In genomic region chr10:6920072-6921019, GRCh38 we compare ENCODE assay signal across 8 cellular contexts.
DNase-seq lines count a peak whose midpoint lies in the region; ATAC-seq and TF ChIP-seq lines count a peak whose summit lies in the region.

No MANE protein-coding gene starts in this region.

- H3T11ph ChIP-seq in H9 (ENCODE audit: low read length) = no peak overlapping the region

- H3K27ac Mint-ChIP-seq in H9 (no peak overlapping the region), activated B cell treated with CpG ODN at 0.5 μM for 24 hours (no peak overlapping the region)

- no peaks in the 10 kb centered on the region for H3K23me2 ChIP-seq in H9 (ENCODE audit: insufficient read length, low read depth, low read length, poor library complexity, severe bottlenecking)

- H3K4ac ChIP-seq in H9 (ENCODE audit: low read depth, low read length) = no peak overlapping the region

- H4K20me1 ChIP-seq in H9 (ENCODE audit: control insufficient read depth, insufficient read depth, insufficient read length) (no peaks in the 10 kb centered on the region), Loucy (ENCODE audit: insufficient read depth, low read length, poor library complexity, severe bottlenecking) (no peaks in the 10 kb centered on the region)

- H3K18ac ChIP-seq in H9 (ENCODE audit: insufficient read length, low read depth, low read length) = no peak overlapping the region

- no peaks in the 10 kb centered on the region for H3K9me3 ChIP-seq in H9 (ENCODE audit: control insufficient read depth, low read depth, low read length)
- H3K9me3 ChIP-seq in Loucy (ENCODE audit: insufficient read depth, low read depth, low read length) = no peaks in the 10 kb centered on the region
- H3K9me3 ChIP-seq in breast epithelium = no peaks in the 10 kb centered on the region

- H2BK12ac ChIP-seq in H9 (ENCODE audit: insufficient read length, low read depth, low read length) = no peak overlapping the region

- no peak overlapping the region for H2AK5ac ChIP-seq in H9 (ENCODE audit: insufficient read length, low read length)

- H3K9me3 Mint-ChIP-seq in H9 = 0 out of 5 replicates have a peak, but pooled peaks cover 0 to 2% of the 10 kb centered on the region in 2 experiments
- H3K9me3 Mint-ChIP-seq in activated B cell treated with CpG ODN at 0.5 μM for 24 hours = no peaks in the 10 kb centered on the region

- H2AFZ ChIP-seq in H9 (ENCODE audit: low read length) (no peak overlapping the region), Loucy (ENCODE audit: low read length) (peak overlapping the region; percentile 87)

- no peak overlapping the region for H3K27ac ChIP-seq in H9 (ENCODE audit: insufficient read length, low read depth, low read length)
- no peak overlapping the region for H3K27ac ChIP-seq in breast epithelium

- no peaks in the 10 kb centered on the region for H3K79me1 ChIP-seq in H9 (ENCODE audit: insufficient read depth, low read depth, low read length, poor library complexity, severe bottlenecking)

- no peaks in the 10 kb centered on the region for H3K9me2 ChIP-seq in Loucy (replicated peaks; ENCODE audit: low read depth, low read length)

- POLR2A ChIA-PET in activated B cell treated with CpG ODN at 0.5 μM for 24 hours (lab: Charles Lee) = interaction anchor here (0.6 kb wide), 1 partner anchor 283 kb away, joined by 3 read pairs; no protein-coding TSS in a partner anchor

- ATAC-seq in activated B cell treated with CpG ODN at 0.5 μM for 24 hours (ENCODE audit: low read depth) = peak; percentile 93
- ATAC-seq in left colon = peak; percentile 56

- peak; percentile 91 for TF ChIP-seq CTCF in GM12873 (IDR thresholded peaks at IDR 0.05; ENCODE audit: insufficient read depth, low read depth, low read length, missing control alignments)
- TF ChIP-seq CTCF in H9 (conservative IDR thresholded peaks at IDR 0.05) = peak; percentile 80
- peak; percentile 97 for TF ChIP-seq CTCF in Loucy (conservative IDR thresholded peaks at IDR 0.05; ENCODE audit: low read length)
- peak; percentile 33 for TF ChIP-seq CTCF in activated B cell treated with CpG ODN at 0.5 μM for 24 hours (IDR thresholded peaks at IDR 0.05)
- TF ChIP-seq CTCF in breast epithelium (IDR thresholded peaks at IDR 0.05) = peak in 2 of 3 donors; percentile 54 to 56

- H3K27me3 ChIP-seq in H9 (ENCODE audit: insufficient read depth, low read length) = no peaks in the 10 kb centered on the region
- H3K27me3 ChIP-seq in Loucy (ENCODE audit: insufficient read depth, low read length, poor library complexity, severe bottlenecking) = no peaks in the 10 kb centered on the region
- H3K27me3 ChIP-seq in breast epithelium = no peaks in the 10 kb centered on the region

- no peak overlapping the region for H2BK5ac ChIP-seq in H9 (ENCODE audit: insufficient read length, low read length)

- no peak overlapping the region for H3K23ac ChIP-seq in H9 (ENCODE audit: insufficient read length, low read depth, low read length)

- H3K36me3 Mint-ChIP-seq in H9 (ENCODE audit: insufficient read depth in 1 of 3, low read depth in 3 of 3) (peaks cover 0 to 7% (median 0%) of the 10 kb centered on the region in 3 experiments; a peak in 1 of 7 replicates), activated B cell treated with CpG ODN at 0.5 μM for 24 hours (ENCODE audit: low read depth) (no peaks in the 10 kb centered on the region)

- H3K4me2 ChIP-seq in H9 (ENCODE audit: insufficient read depth, insufficient read length, low read length) (no peak overlapping the region), Loucy (ENCODE audit: low read depth, low read length, poor library complexity, severe bottlenecking) (peak overlapping the region; percentile 66)

- H3F3A ChIP-seq in Loucy (ENCODE audit: low read depth) = no peaks in the 10 kb centered on the region

- intact Hi-C loops in activated B cell treated with CpG ODN at 0.5 μM for 24 hours (cut with micrococcal nuclease) (loop anchor here (1.0 kb wide), 6 partner anchors 58 to 767 kb away; no protein-coding TSS in a partner anchor), breast epithelium (cut with DNase I; ENCODE audit: low total_unique reads) (no loop called here), left colon (cut with DNase I, micrococcal nuclease) (no loop called here)

- H3K4me1 ChIP-seq in H9 (ENCODE audit: insufficient read depth, low read length) (0 out of 2 replicates have a peak, but pooled peaks cover 3% of the 10 kb centered on the region), Loucy (ENCODE audit: insufficient read depth, low read length, poor library complexity, severe bottlenecking) (peaks cover 41% of the 10 kb centered on the region), breast epithelium (peaks cover 0 to 8% of the 10 kb centered on the region in 2 donors)

- 0 out of 2 replicates have a peak, but pooled peaks cover 2% of the 10 kb centered on the region for H3K79me2 ChIP-seq in H9 (ENCODE audit: insufficient read depth, low read length)
- H3K79me2 ChIP-seq in Loucy (ENCODE audit: insufficient read depth, low read length) = no peaks in the 10 kb centered on the region

- H4K5ac ChIP-seq in H9 (ENCODE audit: insufficient read length, low read depth, low read length) = no peak overlapping the region

- H2BK15ac ChIP-seq in H9 (ENCODE audit: low read depth, low read length) = no peak overlapping the region

- H3K4me3 Mint-ChIP-seq in H9 (no peak overlapping the region; a peak in 1 of 5 replicates), activated B cell treated with CpG ODN at 0.5 μM for 24 hours (no peak overlapping the region)

- H3K27me3 Mint-ChIP-seq in H9 (ENCODE audit: low read depth) (peaks cover 2% of the 10 kb centered on the region; the same call in 1 of the 2 replicates), activated B cell treated with CpG ODN at 0.5 μM for 24 hours (no peaks in the 10 kb centered on the region)

- H3K9ac ChIP-seq in H9 (ENCODE audit: extremely low read depth, insufficient read length, low read length) (no peak overlapping the region), Loucy (ENCODE audit: low read depth, low read length, poor library complexity, severe bottlenecking) (peak overlapping the region; percentile 66)

- no peak overlapping the region for H2BK120ac ChIP-seq in H9 (ENCODE audit: low read depth, low read length, poor library complexity, severe bottlenecking)

- peak overlapping the region; percentile 53 for H3K4me3 ChIP-seq in Loucy (ENCODE audit: low read length, poor library complexity, severe bottlenecking)
- H3K4me3 ChIP-seq in breast epithelium = peak overlapping the region in 2 of 3 donors; percentile 19 to 35

- no CpG with 5 or more reads among the region's 26 CpGs for WGBS in H9 (ENCODE audit: extremely low coverage, insufficient read length, low lambda C conversion rate)

- no peak overlapping the region for H4K91ac ChIP-seq in H9 (ENCODE audit: insufficient read length, low read depth, low read length)

- DNase-seq in H9 = peak; percentile 84
- DNase-seq in activated B cell treated with CpG ODN at 0.5 μM for 24 hours = peak; percentile 49
- DNase-seq in breast epithelium (ENCODE audit: low spot score in 2 of 2) = peak; percentile 57 to 73
- peak; percentile 65 to 74 for DNase-seq in left colon
- DNase-seq in stimulated activated CD4-positive, alpha-beta T cell treated with anti-CD3 and anti-CD28 coated beads, Interleukin-4, amount 100 ng/mL, for 24 hours = peak; percentile 87
- no peak for DNase-seq in NCI-H2227 treated with DMSO at 0.1 percent for 48 hours (lab: John Stamatoyannopoulos, UW)

- no peak for TF ChIP-seq POLR2A in breast epithelium (IDR thresholded peaks at IDR 0.05)

- H4K8ac ChIP-seq in H9 (replicated peaks; ENCODE audit: insufficient read length, low read depth, low read length) = no peak overlapping the region

- CTCF ChIA-PET in activated B cell treated with CpG ODN at 0.5 μM for 24 hours (lab: Charles Lee) = interaction anchor here (0.6 to 3.0 kb wide), 25 partner anchors 8 to 767 kb away, joined by 3 to 15 read pairs (median 4); partner anchors contain the start of gene SFMBT2

- H3K36me3 ChIP-seq in Loucy (ENCODE audit: insufficient read depth, low read length) (no peaks in the 10 kb centered on the region), breast epithelium (no peaks in the 10 kb centered on the region)

- H3K4me1 Mint-ChIP-seq in H9 = peaks cover 7 to 20% of the 10 kb centered on the region in 2 experiments
- H3K4me1 Mint-ChIP-seq in activated B cell treated with CpG ODN at 0.5 μM for 24 hours = peaks cover 26% of the 10 kb centered on the region

- no peak overlapping the region for H3K56ac ChIP-seq in H9 (ENCODE audit: insufficient read length, low read depth, low read length)

- H3K14ac ChIP-seq in H9 (ENCODE audit: insufficient read depth, low read length) = no peak overlapping the region

- no peak overlapping the region for H2BK20ac ChIP-seq in H9 (ENCODE audit: low read depth, low read length, poor library complexity, severe bottlenecking)

Comparison
In these comparisons a context has a peak if more than half of its experiments do, and no peak if none do; other contexts are left out.
1. CTCF ChIP-seq: peak in every context shown above with its lines; median percentile 97 in Loucy; 91 in GM12873; 80 in H9; 55 in breast epithelium; 33 in activated B cell treated with CpG ODN at 0.5 μM for 24 hours.